ENCODE assay signal across 1 cellular context in the genomic region with DNA sequence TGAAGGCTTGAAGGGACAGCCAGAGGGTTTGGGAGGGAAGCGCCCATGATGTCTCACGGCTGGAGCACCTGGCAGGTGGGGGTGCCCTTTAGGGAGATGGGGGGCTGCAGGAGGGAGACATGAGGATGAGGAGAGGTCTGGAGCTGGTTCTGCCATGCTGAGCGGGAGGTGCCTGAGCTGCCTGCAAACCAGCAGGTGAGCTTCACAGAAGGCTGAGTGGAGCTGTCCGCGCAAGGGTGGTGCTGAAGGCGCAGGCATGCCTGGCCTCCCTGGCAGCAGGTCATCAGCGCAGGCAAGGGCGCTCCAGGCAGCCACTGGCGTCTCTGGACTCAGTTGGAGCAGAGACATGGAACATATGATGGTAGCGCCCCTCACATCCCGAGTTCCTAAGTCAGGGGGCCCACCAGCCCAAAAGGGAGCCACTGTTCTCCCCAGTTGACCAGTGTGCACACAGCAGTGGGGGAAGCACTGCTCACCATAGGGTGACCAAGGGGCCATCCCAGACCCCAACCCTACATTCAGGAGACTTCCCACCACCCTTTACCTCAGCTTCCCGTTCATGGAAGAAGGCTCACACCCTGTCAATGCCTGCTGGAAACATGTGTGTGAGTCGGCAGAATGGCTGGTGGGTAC.
A peak's percentile ranks its signal among the peaks of the same experiment; 100 is the strongest.
TF ChIP-seq lines count a peak whose summit lies in the region.

No MANE protein-coding gene starts in this region.

TF ChIP-seq in HepG2, 621 proteins besides CTCF, POLR2A, EP300 and RAD21 (continued from another document and continues in another):
- TF ChIP-seq CBX5 (CRISPR knock-in tag; IDR thresholded peaks at IDR 0.05; ENCODE audit: borderline replicate concordance) (peak; percentile 89), ZBTB7B (CRISPR knock-in tag; IDR thresholded peaks at IDR 0.05) (peak; percentile 74), SIX4 (CRISPR knock-in tag; IDR thresholded peaks at IDR 0.05) (peak; percentile 88), ZNF558 (CRISPR knock-in tag; IDR thresholded peaks at IDR 0.05; ENCODE audit: borderline replicate concordance) (peak; percentile 96; the same call in 1 of the 2 replicates), ZSCAN9 (CRISPR knock-in tag; IDR thresholded peaks at IDR 0.05; ENCODE audit: borderline replicate concordance) (peak; percentile 99), HOXD1 (CRISPR knock-in tag; IDR thresholded peaks at IDR 0.05) (peak; percentile 87), ZFP41 (CRISPR knock-in tag; IDR thresholded peaks at IDR 0.05; ENCODE audit: borderline replicate concordance) (peak; percentile 96), MLLT10 (CRISPR knock-in tag; IDR thresholded peaks at IDR 0.05) (no peak), ZNF10 (CRISPR knock-in tag; IDR thresholded peaks at IDR 0.05; ENCODE audit: borderline replicate concordance, low read depth) (no peak), MAFF (IDR thresholded peaks at IDR 0.05; ENCODE audit: low read depth, low read length) (no peak), ZSCAN31 (CRISPR knock-in tag; IDR thresholded peaks at IDR 0.05; ENCODE audit: low read depth) (peak; percentile 91; the same call in 1 of the 2 replicates), NRL (CRISPR knock-in tag; IDR thresholded peaks at IDR 0.05; ENCODE audit: borderline replicate concordance) (peak; percentile 52; the same call in 1 of the 2 replicates), RNF2 (conservative IDR thresholded peaks at IDR 0.05; ENCODE audit: low read depth) (no peak), ZNF781 (CRISPR knock-in tag; IDR thresholded peaks at IDR 0.05; ENCODE audit: borderline replicate concordance, not compliant biosample characterization) (peak; percentile 98), NR2F2 (IDR thresholded peaks at IDR 0.05; ENCODE audit: borderline replicate concordance, low read depth) (no peak), ZNF30 (CRISPR knock-in tag; IDR thresholded peaks at IDR 0.05) (no peak), ERF (CRISPR knock-in tag; IDR thresholded peaks at IDR 0.05) (peak; percentile 98), RXRB (CRISPR knock-in tag; IDR thresholded peaks at IDR 0.05; ENCODE audit: borderline replicate concordance) (peak; percentile 87), TCF7L2 (IDR thresholded peaks at IDR 0.05; ENCODE audit: low read depth, low read length) (no peak), MXI1 (IDR thresholded peaks at IDR 0.05; ENCODE audit: borderline replicate concordance, low read depth, low read length) (peak; percentile 74; the same call in 1 of the 3 replicates), CBX1 (IDR thresholded peaks at IDR 0.05; ENCODE audit: low read depth) (peak; percentile 60), HNF4G (IDR thresholded peaks at IDR 0.05; ENCODE audit: borderline replicate concordance, low read depth, low read length) (no peak), HNF4G (CRISPR knock-in tag; IDR thresholded peaks at IDR 0.05; ENCODE audit: borderline replicate concordance, low read depth) (peak; percentile 58; the same call in 1 of the 2 replicates), ZNF839 (CRISPR knock-in tag; IDR thresholded peaks at IDR 0.05; ENCODE audit: borderline replicate concordance) (no peak), ATRX (CRISPR knock-in tag; IDR thresholded peaks at IDR 0.05; ENCODE audit: borderline replicate concordance) (no peak), ZNF143 (CRISPR knock-in tag; IDR thresholded peaks at IDR 0.05) (no peak), ZNF331 (CRISPR knock-in tag; IDR thresholded peaks at IDR 0.05) (peak; percentile 97), IRX3 (CRISPR knock-in tag; IDR thresholded peaks at IDR 0.05; ENCODE audit: borderline replicate concordance, low read depth) (peak; percentile 71; the same call in 1 of the 2 replicates), ZNF547 (CRISPR knock-in tag; IDR thresholded peaks at IDR 0.05) (0 out of 2 replicates have a peak, but pooled peaks have one; percentile 37), ZNF224 (CRISPR knock-in tag; IDR thresholded peaks at IDR 0.05) (no peak)
- TF ChIP-seq, protein P1, sequence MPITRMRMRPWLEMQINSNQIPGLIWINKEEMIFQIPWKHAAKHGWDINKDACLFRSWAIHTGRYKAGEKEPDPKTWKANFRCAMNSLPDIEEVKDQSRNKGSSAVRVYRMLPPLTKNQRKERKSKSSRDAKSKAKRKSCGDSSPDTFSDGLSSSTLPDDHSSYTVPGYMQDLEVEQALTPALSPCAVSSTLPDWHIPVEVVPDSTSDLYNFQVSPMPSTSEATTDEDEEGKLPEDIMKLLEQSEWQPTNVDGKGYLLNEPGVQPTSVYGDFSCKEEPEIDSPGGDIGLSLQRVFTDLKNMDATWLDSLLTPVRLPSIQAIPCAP (CRISPR knock-in tag; IDR thresholded peaks at IDR 0.05; ENCODE audit: low read depth) = peak; percentile 92; the same call in 1 of the 2 replicates
- TF ChIP-seq, protein P2, sequence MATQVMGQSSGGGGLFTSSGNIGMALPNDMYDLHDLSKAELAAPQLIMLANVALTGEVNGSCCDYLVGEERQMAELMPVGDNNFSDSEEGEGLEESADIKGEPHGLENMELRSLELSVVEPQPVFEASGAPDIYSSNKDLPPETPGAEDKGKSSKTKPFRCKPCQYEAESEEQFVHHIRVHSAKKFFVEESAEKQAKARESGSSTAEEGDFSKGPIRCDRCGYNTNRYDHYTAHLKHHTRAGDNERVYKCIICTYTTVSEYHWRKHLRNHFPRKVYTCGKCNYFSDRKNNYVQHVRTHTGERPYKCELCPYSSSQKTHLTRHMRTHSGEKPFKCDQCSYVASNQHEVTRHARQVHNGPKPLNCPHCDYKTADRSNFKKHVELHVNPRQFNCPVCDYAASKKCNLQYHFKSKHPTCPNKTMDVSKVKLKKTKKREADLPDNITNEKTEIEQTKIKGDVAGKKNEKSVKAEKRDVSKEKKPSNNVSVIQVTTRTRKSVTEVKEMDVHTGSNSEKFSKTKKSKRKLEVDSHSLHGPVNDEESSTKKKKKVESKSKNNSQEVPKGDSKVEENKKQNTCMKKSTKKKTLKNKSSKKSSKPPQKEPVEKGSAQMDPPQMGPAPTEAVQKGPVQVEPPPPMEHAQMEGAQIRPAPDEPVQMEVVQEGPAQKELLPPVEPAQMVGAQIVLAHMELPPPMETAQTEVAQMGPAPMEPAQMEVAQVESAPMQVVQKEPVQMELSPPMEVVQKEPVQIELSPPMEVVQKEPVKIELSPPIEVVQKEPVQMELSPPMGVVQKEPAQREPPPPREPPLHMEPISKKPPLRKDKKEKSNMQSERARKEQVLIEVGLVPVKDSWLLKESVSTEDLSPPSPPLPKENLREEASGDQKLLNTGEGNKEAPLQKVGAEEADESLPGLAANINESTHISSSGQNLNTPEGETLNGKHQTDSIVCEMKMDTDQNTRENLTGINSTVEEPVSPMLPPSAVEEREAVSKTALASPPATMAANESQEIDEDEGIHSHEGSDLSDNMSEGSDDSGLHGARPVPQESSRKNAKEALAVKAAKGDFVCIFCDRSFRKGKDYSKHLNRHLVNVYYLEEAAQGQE (IDR thresholded peaks at IDR 0.05; ENCODE audit: borderline replicate concordance in 1 of 2, low read depth in 1 of 2, low read length in 2 of 2) = peak in 1 of 2 experiments; percentile 98; a peak in 2 of 4 replicates
- TF ChIP-seq, protein P3, sequence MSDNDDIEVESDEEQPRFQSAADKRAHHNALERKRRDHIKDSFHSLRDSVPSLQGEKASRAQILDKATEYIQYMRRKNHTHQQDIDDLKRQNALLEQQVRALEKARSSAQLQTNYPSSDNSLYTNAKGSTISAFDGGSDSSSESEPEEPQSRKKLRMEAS (IDR thresholded peaks at IDR 0.05) = peak; percentile 52; the same call in 1 of the 2 replicates
- TF ChIP-seq, protein P4, sequence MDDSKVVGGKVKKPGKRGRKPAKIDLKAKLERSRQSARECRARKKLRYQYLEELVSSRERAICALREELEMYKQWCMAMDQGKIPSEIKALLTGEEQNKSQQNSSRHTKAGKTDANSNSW (CRISPR knock-in tag; IDR thresholded peaks at IDR 0.05; ENCODE audit: borderline replicate concordance) = no peak
- TF ChIP-seq, protein P5, sequence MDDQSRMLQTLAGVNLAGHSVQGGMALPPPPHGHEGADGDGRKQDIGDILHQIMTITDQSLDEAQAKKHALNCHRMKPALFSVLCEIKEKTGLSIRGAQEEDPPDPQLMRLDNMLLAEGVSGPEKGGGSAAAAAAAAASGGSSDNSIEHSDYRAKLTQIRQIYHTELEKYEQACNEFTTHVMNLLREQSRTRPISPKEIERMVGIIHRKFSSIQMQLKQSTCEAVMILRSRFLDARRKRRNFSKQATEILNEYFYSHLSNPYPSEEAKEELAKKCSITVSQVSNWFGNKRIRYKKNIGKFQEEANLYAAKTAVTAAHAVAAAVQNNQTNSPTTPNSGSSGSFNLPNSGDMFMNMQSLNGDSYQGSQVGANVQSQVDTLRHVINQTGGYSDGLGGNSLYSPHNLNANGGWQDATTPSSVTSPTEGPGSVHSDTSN (CRISPR knock-in tag; IDR thresholded peaks at IDR 0.05; ENCODE audit: borderline replicate concordance) = no peak; the same call in 1 of the 2 replicates
- TF ChIP-seq, protein P6, sequence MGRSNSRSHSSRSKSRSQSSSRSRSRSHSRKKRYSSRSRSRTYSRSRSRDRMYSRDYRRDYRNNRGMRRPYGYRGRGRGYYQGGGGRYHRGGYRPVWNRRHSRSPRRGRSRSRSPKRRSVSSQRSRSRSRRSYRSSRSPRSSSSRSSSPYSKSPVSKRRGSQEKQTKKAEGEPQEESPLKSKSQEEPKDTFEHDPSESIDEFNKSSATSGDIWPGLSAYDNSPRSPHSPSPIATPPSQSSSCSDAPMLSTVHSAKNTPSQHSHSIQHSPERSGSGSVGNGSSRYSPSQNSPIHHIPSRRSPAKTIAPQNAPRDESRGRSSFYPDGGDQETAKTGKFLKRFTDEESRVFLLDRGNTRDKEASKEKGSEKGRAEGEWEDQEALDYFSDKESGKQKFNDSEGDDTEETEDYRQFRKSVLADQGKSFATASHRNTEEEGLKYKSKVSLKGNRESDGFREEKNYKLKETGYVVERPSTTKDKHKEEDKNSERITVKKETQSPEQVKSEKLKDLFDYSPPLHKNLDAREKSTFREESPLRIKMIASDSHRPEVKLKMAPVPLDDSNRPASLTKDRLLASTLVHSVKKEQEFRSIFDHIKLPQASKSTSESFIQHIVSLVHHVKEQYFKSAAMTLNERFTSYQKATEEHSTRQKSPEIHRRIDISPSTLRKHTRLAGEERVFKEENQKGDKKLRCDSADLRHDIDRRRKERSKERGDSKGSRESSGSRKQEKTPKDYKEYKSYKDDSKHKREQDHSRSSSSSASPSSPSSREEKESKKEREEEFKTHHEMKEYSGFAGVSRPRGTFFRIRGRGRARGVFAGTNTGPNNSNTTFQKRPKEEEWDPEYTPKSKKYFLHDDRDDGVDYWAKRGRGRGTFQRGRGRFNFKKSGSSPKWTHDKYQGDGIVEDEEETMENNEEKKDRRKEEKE (IDR thresholded peaks at IDR 0.05) = no peak
- TF ChIP-seq, protein P7, sequence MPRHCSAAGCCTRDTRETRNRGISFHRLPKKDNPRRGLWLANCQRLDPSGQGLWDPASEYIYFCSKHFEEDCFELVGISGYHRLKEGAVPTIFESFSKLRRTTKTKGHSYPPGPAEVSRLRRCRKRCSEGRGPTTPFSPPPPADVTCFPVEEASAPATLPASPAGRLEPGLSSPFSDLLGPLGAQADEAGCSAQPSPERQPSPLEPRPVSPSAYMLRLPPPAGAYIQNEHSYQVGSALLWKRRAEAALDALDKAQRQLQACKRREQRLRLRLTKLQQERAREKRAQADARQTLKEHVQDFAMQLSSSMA (CRISPR knock-in tag; IDR thresholded peaks at IDR 0.05) = no peak
- TF ChIP-seq, protein P8, sequence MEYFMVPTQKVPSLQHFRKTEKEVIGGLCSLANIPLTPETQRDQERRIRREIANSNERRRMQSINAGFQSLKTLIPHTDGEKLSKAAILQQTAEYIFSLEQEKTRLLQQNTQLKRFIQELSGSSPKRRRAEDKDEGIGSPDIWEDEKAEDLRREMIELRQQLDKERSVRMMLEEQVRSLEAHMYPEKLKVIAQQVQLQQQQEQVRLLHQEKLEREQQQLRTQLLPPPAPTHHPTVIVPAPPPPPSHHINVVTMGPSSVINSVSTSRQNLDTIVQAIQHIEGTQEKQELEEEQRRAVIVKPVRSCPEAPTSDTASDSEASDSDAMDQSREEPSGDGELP (IDR thresholded peaks at IDR 0.05; ENCODE audit: borderline replicate concordance, low read depth) = peak; percentile 52; the same call in 1 of the 2 replicates
- TF ChIP-seq, protein P9, sequence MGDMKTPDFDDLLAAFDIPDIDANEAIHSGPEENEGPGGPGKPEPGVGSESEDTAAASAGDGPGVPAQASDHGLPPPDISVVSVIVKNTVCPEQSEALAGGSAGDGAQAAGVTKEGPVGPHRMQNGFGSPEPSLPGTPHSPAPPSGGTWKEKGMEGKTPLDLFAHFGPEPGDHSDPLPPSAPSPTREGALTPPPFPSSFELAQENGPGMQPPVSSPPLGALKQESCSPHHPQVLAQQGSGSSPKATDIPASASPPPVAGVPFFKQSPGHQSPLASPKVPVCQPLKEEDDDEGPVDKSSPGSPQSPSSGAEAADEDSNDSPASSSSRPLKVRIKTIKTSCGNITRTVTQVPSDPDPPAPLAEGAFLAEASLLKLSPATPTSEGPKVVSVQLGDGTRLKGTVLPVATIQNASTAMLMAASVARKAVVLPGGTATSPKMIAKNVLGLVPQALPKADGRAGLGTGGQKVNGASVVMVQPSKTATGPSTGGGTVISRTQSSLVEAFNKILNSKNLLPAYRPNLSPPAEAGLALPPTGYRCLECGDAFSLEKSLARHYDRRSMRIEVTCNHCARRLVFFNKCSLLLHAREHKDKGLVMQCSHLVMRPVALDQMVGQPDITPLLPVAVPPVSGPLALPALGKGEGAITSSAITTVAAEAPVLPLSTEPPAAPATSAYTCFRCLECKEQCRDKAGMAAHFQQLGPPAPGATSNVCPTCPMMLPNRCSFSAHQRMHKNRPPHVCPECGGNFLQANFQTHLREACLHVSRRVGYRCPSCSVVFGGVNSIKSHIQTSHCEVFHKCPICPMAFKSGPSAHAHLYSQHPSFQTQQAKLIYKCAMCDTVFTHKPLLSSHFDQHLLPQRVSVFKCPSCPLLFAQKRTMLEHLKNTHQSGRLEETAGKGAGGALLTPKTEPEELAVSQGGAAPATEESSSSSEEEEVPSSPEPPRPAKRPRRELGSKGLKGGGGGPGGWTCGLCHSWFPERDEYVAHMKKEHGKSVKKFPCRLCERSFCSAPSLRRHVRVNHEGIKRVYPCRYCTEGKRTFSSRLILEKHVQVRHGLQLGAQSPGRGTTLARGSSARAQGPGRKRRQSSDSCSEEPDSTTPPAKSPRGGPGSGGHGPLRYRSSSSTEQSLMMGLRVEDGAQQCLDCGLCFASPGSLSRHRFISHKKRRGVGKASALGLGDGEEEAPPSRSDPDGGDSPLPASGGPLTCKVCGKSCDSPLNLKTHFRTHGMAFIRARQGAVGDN (CRISPR knock-in tag; IDR thresholded peaks at IDR 0.05) = peak; percentile 72
